In genomic region chr1:172268237-172268636, GRCh38 we compare ENCODE assay signal across 23 cellular contexts.
"Had no signal": no experiment of that assay in that cellular context is flagged by ENCODE, and none has a peak within 500 bp of the region (broad histone marks: within the 10 kb centered on the region; RNA-seq: fewer than 3 reads in every experiment).

No MANE protein-coding gene starts in this region.

- ATAC-seq: activated CD8-positive, alpha-beta T cell treated with anti-CD3 and anti-CD28 coated beads, Interleukin-2, amount 10 ng/mL, durations not matched to agents 7 days and 5 days; activated T-cell treated with anti-CD3 and anti-CD28 coated beads, Interleukin-2, amount 50 U/mL, for 4 hours; esophagus mucosa; psoas muscle; right lobe of liver; stimulated activated naive CD8-positive, alpha-beta T cell treated with anti-CD3 and anti-CD28 coated beads, Interleukin-15, amount 100 ng/mL, for 72 hours had no signal

- H3K9me3 ChIP-seq: ascending aorta, psoas muscle, right lobe of liver, SK-N-SH had no signal

- H3K36me3 Mint-ChIP-seq: neural progenitor cell, type B pancreatic cell had no signal

- H3K36me3 ChIP-seq: ascending aorta, neural progenitor cell, right lobe of liver had no signal

- H3K4me3 Mint-ChIP-seq: activated CD4-positive, alpha-beta T cell treated with anti-CD3 and anti-CD28 coated beads, Interleukin-2, amount 10 ng/mL, durations not matched to agents 24 days and 14 days; activated CD8-positive, alpha-beta T cell treated with anti-CD3 and anti-CD28 coated beads, Interleukin-2, amount 10 ng/mL, durations not matched to agents 7 days and 5 days; activated T-cell treated with anti-CD3 and anti-CD28 coated beads, Interleukin-2, amount 50 U/mL, for 4 hours; dendritic cell treated with granulocyte-macrophage colony-stimulating factor and Interleukin-4, amounts not matched to agents 40 ng/mL and 50 ng/mL, for 4 days; neural progenitor cell; stimulated activated naive CD8-positive, alpha-beta T cell treated with anti-CD3 and anti-CD28 coated beads, Interleukin-15, amount 100 ng/mL, for 72 hours had no signal

- FAIRE-seq: bronchial epithelial cell, keratinocyte, small intestine had no signal

- DNase-seq: activated CD4-positive, alpha-beta T cell treated with anti-CD3 and anti-CD28 coated beads, Interleukin-2, amount 10 ng/mL, durations not matched to agents 24 days and 14 days; activated CD8-positive, alpha-beta memory T cell treated with anti-CD3 and anti-CD28 coated beads, Interleukin-2, amount 50 U/mL, for 4 hours; activated CD8-positive, alpha-beta T cell treated with anti-CD3 and anti-CD28 coated beads, Interleukin-2, amount 10 ng/mL, durations not matched to agents 7 days and 5 days; activated effector memory CD4-positive, alpha-beta T cell treated with Interleukin-2 at 50 U/mL for 16 hours; activated naive CD4-positive, alpha-beta T cell treated with anti-CD3 and anti-CD28 coated beads, Interleukin-2, amount 50 U/mL, for 16 hours; activated T-cell treated with anti-CD3 and anti-CD28 coated beads, Interleukin-2, amount 50 U/mL, for 4 hours; cerebellar nuclear complex; effector CD8-positive, alpha-beta T cell; hypothalamus; psoas muscle; right lobe of liver; SK-N-SH; small intestine; stimulated activated CD4-positive, alpha-beta T cell treated with anti-CD3 and anti-CD28 coated beads, Interleukin-15, amount 100 ng/mL, for 24 hours; stimulated activated CD4-positive, alpha-beta T cell treated with anti-CD3 and anti-CD28 coated beads, Interleukin-4, amount 100 ng/mL, for 1 hour; stimulated activated naive CD8-positive, alpha-beta T cell treated with anti-CD3 and anti-CD28 coated beads, Interleukin-15, amount 100 ng/mL, for 72 hours had no signal

- H3K27me3 Mint-ChIP-seq: activated CD4-positive, alpha-beta T cell treated with anti-CD3 and anti-CD28 coated beads, Interleukin-2, amount 10 ng/mL, durations not matched to agents 24 days and 14 days; dendritic cell treated with granulocyte-macrophage colony-stimulating factor and Interleukin-4, amounts not matched to agents 40 ng/mL and 50 ng/mL, for 4 days; stimulated activated naive CD8-positive, alpha-beta T cell treated with anti-CD3 and anti-CD28 coated beads, Interleukin-15, amount 100 ng/mL, for 72 hours; type B pancreatic cell had no signal

- H3K9me3 Mint-ChIP-seq: dendritic cell treated with granulocyte-macrophage colony-stimulating factor and Interleukin-4, amounts not matched to agents 40 ng/mL and 50 ng/mL, for 4 days; neural progenitor cell; type B pancreatic cell had no signal

- H3K4me3 ChIP-seq: ascending aorta, neural progenitor cell, psoas muscle, right lobe of liver had no signal

- H3K27me3 ChIP-seq: ascending aorta, neural progenitor cell, right lobe of liver had no signal

- H3K27ac Mint-ChIP-seq: activated CD8-positive, alpha-beta T cell treated with anti-CD3 and anti-CD28 coated beads, Interleukin-2, amount 10 ng/mL, durations not matched to agents 7 days and 5 days; dendritic cell treated with granulocyte-macrophage colony-stimulating factor and Interleukin-4, amounts not matched to agents 40 ng/mL and 50 ng/mL, for 4 days; neural progenitor cell; stimulated activated naive CD8-positive, alpha-beta T cell treated with anti-CD3 and anti-CD28 coated beads, Interleukin-15, amount 100 ng/mL, for 72 hours had no signal

- H3K27ac ChIP-seq: neural progenitor cell, psoas muscle, right lobe of liver had no signal
